Comparison of ENCODE assay signal across 8 cellular contexts in genomic region chr20:44644384-44645131, GRCh38. TPM values are rescaled to one million over a fixed set of nuclear protein-coding genes. Genes with fewer than 3 reads are reported as not detected.
DNase-seq lines count a peak whose midpoint lies in the region; ATAC-seq and TF ChIP-seq lines count a peak whose summit lies in the region.

No MANE protein-coding gene starts in this region.

- 44 to 72% methylated on average over 5 to 7 of the region's 11 CpGs for WGBS in esophagus squamous epithelium, 2 donors

- H3K4me3 ChIP-seq in HL-60 (replicated peaks; ENCODE audit: insufficient read depth, low read length) (no peak overlapping the region), esophagus squamous epithelium (no peak overlapping the region), Caco-2 (ENCODE audit: low read depth, low read length) (no peak overlapping the region)

- intact Hi-C loops in activated CD4-positive, alpha-beta T cell treated with anti-CD3 and anti-CD28 coated beads, Interleukin-2, amount 10 ng/mL, durations not matched to agents 24 days and 14 days (cut with micrococcal nuclease): loop anchor here (10.0 kb wide), 1 partner anchor 430 kb away; the partner anchor contains the start of gene OSER1
- intact Hi-C loops in esophagus squamous epithelium (cut with DNase I) (no loop called here), Caco-2 (cut with micrococcal nuclease; ENCODE audit: unreplicated experiment) (no loop called here)

- H3K4me1 ChIP-seq in esophagus squamous epithelium (peaks cover 33 to 82% (median 74%) of the 10 kb centered on the region in 3 donors), Caco-2 (peaks cover 20% of the 10 kb centered on the region)

- peak overlapping the region; percentile 92 for H3K27ac Mint-ChIP-seq in activated CD4-positive, alpha-beta T cell treated with anti-CD3 and anti-CD28 coated beads, Interleukin-2, amount 10 ng/mL, durations not matched to agents 24 days and 14 days
- no peak overlapping the region for H3K27ac Mint-ChIP-seq in Caco-2 (ENCODE audit: unreplicated experiment)

- no peak for ATAC-seq in HG03432 (IDR thresholded peaks at IDR 0.05; ENCODE audit: unreplicated experiment)
- no peak for ATAC-seq in HG03108 (IDR thresholded peaks at IDR 0.05; ENCODE audit: unreplicated experiment)

- no peaks in the 10 kb centered on the region for H3K9me3 ChIP-seq in esophagus squamous epithelium
- H3K9me3 ChIP-seq in Caco-2: 0 out of 2 replicates have a peak, but pooled peaks cover 3% of the 10 kb centered on the region

- DNase-seq in HL-60 (ENCODE audit: low read depth in 1 of 2, low spot score in 1 of 2) (peak in 1 of 2 experiments; percentile 60), esophagus squamous epithelium (lab: John Stamatoyannopoulos, UW) (no peak), Caco-2 (no peak), SHP77 (lab: John Stamatoyannopoulos, UW) (no peak)
- DNase-seq in activated CD4-positive, alpha-beta T cell treated with anti-CD3 and anti-CD28 coated beads, Interleukin-2, amount 10 ng/mL, durations not matched to agents 24 days and 14 days: peak; percentile 87
- DNase-seq in stimulated activated naive CD4-positive, alpha-beta T cell (lab: John Stamatoyannopoulos, UW): peak in 5 of 6 experiments; percentile 27 to 48 (median 40)

- no peaks in the 10 kb centered on the region for H3K27me3 Mint-ChIP-seq in activated CD4-positive, alpha-beta T cell treated with anti-CD3 and anti-CD28 coated beads, Interleukin-2, amount 10 ng/mL, durations not matched to agents 24 days and 14 days
- H3K27me3 Mint-ChIP-seq in Caco-2 (ENCODE audit: insufficient read depth, unreplicated experiment): no peaks in the 10 kb centered on the region

- H3K27ac ChIP-seq in HL-60 (replicated peaks) (peak overlapping the region; percentile 88), esophagus squamous epithelium (peak overlapping the region; percentile 76 to 91 (median 83))

- H3K4me1 Mint-ChIP-seq in activated CD4-positive, alpha-beta T cell treated with anti-CD3 and anti-CD28 coated beads, Interleukin-2, amount 10 ng/mL, durations not matched to agents 24 days and 14 days: peaks cover 74% of the 10 kb centered on the region
- H3K4me1 Mint-ChIP-seq in Caco-2 (ENCODE audit: low read depth, unreplicated experiment): peaks cover 24% of the 10 kb centered on the region

- TF ChIP-seq POLR2A in esophagus squamous epithelium (IDR thresholded peaks at IDR 0.05): no peak

- H3K36me3 Mint-ChIP-seq in activated CD4-positive, alpha-beta T cell treated with anti-CD3 and anti-CD28 coated beads, Interleukin-2, amount 10 ng/mL, durations not matched to agents 24 days and 14 days (ENCODE audit: low read depth): peaks cover 17% of the 10 kb centered on the region
- H3K36me3 Mint-ChIP-seq in Caco-2 (ENCODE audit: insufficient read depth, unreplicated experiment): no peaks in the 10 kb centered on the region

- CTCF ChIA-PET in Caco-2 (lab: Charles Lee): interaction anchor here (0.6 to 0.8 kb wide), 2 partner anchors 12 to 57 kb away, joined by 4 read pairs; no protein-coding TSS in a partner anchor

- POLR2A ChIA-PET in Caco-2 (lab: Charles Lee): no interaction called here

- no peaks in the 10 kb centered on the region for H3K9me3 Mint-ChIP-seq in activated CD4-positive, alpha-beta T cell treated with anti-CD3 and anti-CD28 coated beads, Interleukin-2, amount 10 ng/mL, durations not matched to agents 24 days and 14 days
- H3K9me3 Mint-ChIP-seq in Caco-2 (ENCODE audit: unreplicated experiment): no peaks in the 10 kb centered on the region

- BruUV-seq in Caco-2 (replicated peaks; lab: Mats Ljungman, UMichigan): no TSS peak

- peak overlapping the region; percentile 39 for H3K4me3 Mint-ChIP-seq in activated CD4-positive, alpha-beta T cell treated with anti-CD3 and anti-CD28 coated beads, Interleukin-2, amount 10 ng/mL, durations not matched to agents 24 days and 14 days
- no peak overlapping the region for H3K4me3 Mint-ChIP-seq in Caco-2 (ENCODE audit: unreplicated experiment)

- TF ChIP-seq CTCF in HL-60 (IDR thresholded peaks at IDR 0.05; ENCODE audit: insufficient read depth, low read length): no peak
- TF ChIP-seq CTCF in esophagus squamous epithelium (IDR thresholded peaks at IDR 0.05): no peak
- TF ChIP-seq CTCF in Caco-2 (IDR thresholded peaks at IDR 0.05; ENCODE audit: insufficient read depth in 1 of 2, low read depth in 1 of 2, low read length in 1 of 2, severe bottlenecking in 1 of 2, unreplicated experiment in 1 of 2): no peak

- H3K36me3 ChIP-seq in esophagus squamous epithelium (no peaks in the 10 kb centered on the region), Caco-2 (ENCODE audit: control insufficient read depth, insufficient read depth, low read length) (no peaks in the 10 kb centered on the region)

- H3K27me3 ChIP-seq in HL-60 (ENCODE audit: insufficient read depth, poor library complexity, severe bottlenecking) (no peaks in the 10 kb centered on the region), esophagus squamous epithelium (no peaks in the 10 kb centered on the region), Caco-2 (replicated peaks; ENCODE audit: control insufficient read depth, insufficient read depth, low read length) (no peaks in the 10 kb centered on the region)

RNA-seq across cellular contexts. Expression of gene ADA, which starts 6.9 kb away (rescaled TPM):
- total RNA-seq in activated CD4-positive, alpha-beta T cell treated with anti-CD3 and anti-CD28 coated beads, Interleukin-2, amount 10 ng/mL, durations not matched to agents 24 days and 14 days: 43.7 and 44.5 TPM in 2 replicates
- total RNA-seq in esophagus squamous epithelium (10 to 100 TPM in 2 of 4 donors, 1 to 10 TPM in 2; 3.8 to 31.7 (median 15.7) TPM), Caco-2 (2022) (21.1 and 23.5 TPM in 2 replicates)

Comparison
In these comparisons a context has a peak if more than half of its experiments do, and no peak if none do; other contexts are left out.
1. DNase-seq: peak in activated CD4-positive, alpha-beta T cell treated with anti-CD3 and anti-CD28 coated beads, Interleukin-2, amount 10 ng/mL, durations not matched to agents 24 days and 14 days (single experiment) and stimulated activated naive CD4-positive, alpha-beta T cell (5 of 6); none in esophagus squamous epithelium (single experiment), Caco-2 (0 of 2) and SHP77 (0 of 2).